Comparison of ENCODE assay signal across 26 cellular contexts in genomic region chr15:69815793-69816192, GRCh38.
DNase-seq lines count a peak whose midpoint lies in the region; ATAC-seq and TF ChIP-seq lines count a peak whose summit lies in the region.
"Had no signal": no experiment of that assay in that cellular context is flagged by ENCODE, and none has a peak within 500 bp of the region (broad histone marks: within the 10 kb centered on the region; RNA-seq: fewer than 3 reads in every experiment).

No MANE protein-coding gene starts in this region.

- no peaks in the 10 kb centered on the region for H3K27me3 ChIP-seq in CD8-positive, alpha-beta T cell (ENCODE audit: insufficient read depth, low read length)
- H3K27me3 ChIP-seq in suprapubic skin, result peaks cover 4% of the 10 kb centered on the region
- H3K27me3 ChIP-seq: Peyer's patch had no signal

- CTCF ChIA-PET in CD8-positive, alpha-beta T cell (lab: Charles Lee), result no interaction called here
- CTCF ChIA-PET in activated CD8-positive, alpha-beta T cell treated with anti-CD3 and anti-CD28 coated beads for 36 hours (lab: Charles Lee), result no interaction called here

- ATAC-seq in CD8-positive, alpha-beta T cell, result peak; percentile 44
- ATAC-seq in activated CD8-positive, alpha-beta T cell treated with anti-CD3 and anti-CD28 coated beads for 36 hours, result peak; percentile 53
- no peak for ATAC-seq in GM19023 (IDR thresholded peaks at IDR 0.05; ENCODE audit: unreplicated experiment)
- ATAC-seq: GM23338 had no signal

- peaks cover 5% of the 10 kb centered on the region for H3K4me1 Mint-ChIP-seq in CD8-positive, alpha-beta T cell (ENCODE audit: low read depth)
- H3K4me1 Mint-ChIP-seq in activated CD8-positive, alpha-beta T cell treated with anti-CD3 and anti-CD28 coated beads for 36 hours (ENCODE audit: low read depth), result peaks cover 9% of the 10 kb centered on the region
- H3K4me1 Mint-ChIP-seq in immature natural killer cell, result no peaks in the 10 kb centered on the region
- H3K4me1 Mint-ChIP-seq: B cell had no signal

- H3K36me3 ChIP-seq in CD8-positive, alpha-beta T cell (ENCODE audit: insufficient read depth, low read length), result no peaks in the 10 kb centered on the region
- H3K36me3 ChIP-seq in suprapubic skin, result no peaks in the 10 kb centered on the region
- H3K36me3 ChIP-seq: Peyer's patch had no signal

- intact Hi-C loops in CD8-positive, alpha-beta T cell (cut with DNase I, micrococcal nuclease), result no loop called here
- intact Hi-C loops in activated CD8-positive, alpha-beta T cell treated with anti-CD3 and anti-CD28 coated beads for 36 hours (cut with micrococcal nuclease), result no loop called here

- no peak for TF ChIP-seq CTCF in CD8-positive, alpha-beta T cell (IDR thresholded peaks at IDR 0.05)
- no peak for TF ChIP-seq CTCF in activated CD8-positive, alpha-beta T cell treated with anti-CD3 and anti-CD28 coated beads for 36 hours (IDR thresholded peaks at IDR 0.05)
- TF ChIP-seq CTCF in suprapubic skin (IDR thresholded peaks at IDR 0.05), result no peak

- TF ChIP-seq POLR2A in suprapubic skin (IDR thresholded peaks at IDR 0.05), result no peak

- peaks cover 3% of the 10 kb centered on the region for H3K27me3 Mint-ChIP-seq in CD8-positive, alpha-beta T cell (ENCODE audit: low read depth)
- peaks cover 2% of the 10 kb centered on the region for H3K27me3 Mint-ChIP-seq in activated CD8-positive, alpha-beta T cell treated with anti-CD3 and anti-CD28 coated beads for 36 hours
- peaks cover 4 to 5% (median 4%) of the 10 kb centered on the region in 3 donors for H3K27me3 Mint-ChIP-seq in immature natural killer cell (ENCODE audit: low read depth in 3 of 3)

- H3K9me3 Mint-ChIP-seq in CD8-positive, alpha-beta T cell, result no peaks in the 10 kb centered on the region
- no peaks in the 10 kb centered on the region for H3K9me3 Mint-ChIP-seq in activated CD8-positive, alpha-beta T cell treated with anti-CD3 and anti-CD28 coated beads for 36 hours
- H3K9me3 Mint-ChIP-seq in immature natural killer cell, result no peaks in the 10 kb centered on the region
- H3K9me3 Mint-ChIP-seq: GM23338, H9 had no signal

- no peak overlapping the region for H3K4me3 ChIP-seq in CD8-positive, alpha-beta T cell (ENCODE audit: low read depth, low read length)
- H3K4me3 ChIP-seq in suprapubic skin, result no peak overlapping the region
- H3K4me3 ChIP-seq: GM23338, Peyer's patch had no signal

- POLR2A ChIA-PET in CD8-positive, alpha-beta T cell (lab: Charles Lee), result no interaction called here
- POLR2A ChIA-PET in activated CD8-positive, alpha-beta T cell treated with anti-CD3 and anti-CD28 coated beads for 36 hours (lab: Charles Lee), result no interaction called here

- H3K27ac Mint-ChIP-seq in CD8-positive, alpha-beta T cell, result no peak overlapping the region
- no peak overlapping the region for H3K27ac Mint-ChIP-seq in activated CD8-positive, alpha-beta T cell treated with anti-CD3 and anti-CD28 coated beads for 36 hours
- H3K27ac Mint-ChIP-seq in immature natural killer cell, result no peak overlapping the region
- H3K27ac Mint-ChIP-seq: B cell, GM23338 had no signal

- WGBS in suprapubic skin, result 89% methylated on average over 2 of the region's 2 CpGs

- no peak overlapping the region for H3K27ac ChIP-seq in CD8-positive, alpha-beta T cell (ENCODE audit: low read depth, low read length)
- no peak overlapping the region for H3K27ac ChIP-seq in suprapubic skin
- H3K27ac ChIP-seq: 22Rv1, C4-2B, Peyer's patch had no signal

- H3K4me3 Mint-ChIP-seq in CD8-positive, alpha-beta T cell, result no peak overlapping the region
- H3K4me3 Mint-ChIP-seq in activated CD8-positive, alpha-beta T cell treated with anti-CD3 and anti-CD28 coated beads for 36 hours, result no peak overlapping the region
- H3K4me3 Mint-ChIP-seq in immature natural killer cell, result no peak overlapping the region
- H3K4me3 Mint-ChIP-seq: B cell, GM23338, H9 had no signal

- H3K4me1 ChIP-seq in CD8-positive, alpha-beta T cell (ENCODE audit: insufficient read depth, low read length), result peaks cover 7% of the 10 kb centered on the region
- peaks cover 6% of the 10 kb centered on the region for H3K4me1 ChIP-seq in suprapubic skin
- H3K4me1 ChIP-seq: Peyer's patch had no signal

- no peaks in the 10 kb centered on the region for H3K9me3 ChIP-seq in CD8-positive, alpha-beta T cell (ENCODE audit: low read length)
- H3K9me3 ChIP-seq in suprapubic skin, result no peaks in the 10 kb centered on the region
- H3K9me3 ChIP-seq: Peyer's patch, SK-N-SH had no signal

- H3K36me3 Mint-ChIP-seq in CD8-positive, alpha-beta T cell, result no peaks in the 10 kb centered on the region
- no peaks in the 10 kb centered on the region for H3K36me3 Mint-ChIP-seq in activated CD8-positive, alpha-beta T cell treated with anti-CD3 and anti-CD28 coated beads for 36 hours (ENCODE audit: low read depth)
- no peaks in the 10 kb centered on the region for H3K36me3 Mint-ChIP-seq in immature natural killer cell

- DNase-seq in DMS153 (lab: John Stamatoyannopoulos, UW) (peak; percentile 8), DMS153 treated with DMSO at 0.1 percent for 48 hours (lab: John Stamatoyannopoulos, UW; ENCODE audit: unreplicated experiment) (no peak), immature natural killer cell (peak in 2 of 3 donors; percentile 19 to 22), suprapubic skin (ENCODE audit: low spot score in 2 of 2) (no peak), Kasumi-1 (lab: John Stamatoyannopoulos, UW) (no peak)
- DNase-seq in CD8-positive, alpha-beta T cell, result peak in 1 of 7 experiments; percentile 15
- peak; percentile 31 for DNase-seq in activated CD8-positive, alpha-beta T cell treated with anti-CD3 and anti-CD28 coated beads for 36 hours
- DNase-seq: DMS53, H9, Karpas-422, NCI-H1092 treated with DMSO at 0.1 percent for 48 hours, NCI-H1436 treated with DMSO at 0.1 percent for 48 hours, NCI-H187 treated with DMSO at 0.1 percent for 48 hours, NCI-H2227 treated with DMSO at 0.1 percent for 48 hours, NCI-H524 treated with DMSO at 0.1 percent for 48 hours, NCI-H774, OCI-M1, Peyer's patch, SIG-M5, SK-N-SH, SW 1271 had no signal

- no peak for TF ChIP-seq EP300 in suprapubic skin (IDR thresholded peaks at IDR 0.05)

Comparison
In these comparisons a context has a peak if more than half of its experiments do, and no peak if none do; other contexts are left out.
1. DNase-seq: peak in DMS153 (single experiment), activated CD8-positive, alpha-beta T cell treated with anti-CD3 and anti-CD28 coated beads for 36 hours (single experiment) and immature natural killer cell (2 of 3); none in DMS153 treated with DMSO at 0.1 percent for 48 hours (single experiment), suprapubic skin (0 of 2) and Kasumi-1 (0 of 2).